ENCODE assay signal across 14 cellular contexts in genomic region chr10:80484677-80485409, GRCh38. TPM values are rescaled to one million over a fixed set of nuclear protein-coding genes. Genes with fewer than 3 reads are reported as not detected.
DNase-seq lines count a peak whose midpoint lies in the region; ATAC-seq, FAIRE-seq and TF ChIP-seq lines count a peak whose summit lies in the region.
"Had no signal": no experiment of that assay in that cellular context is flagged by ENCODE, and none has a peak within 500 bp of the region (broad histone marks: within the 10 kb centered on the region; RNA-seq: fewer than 3 reads in every experiment).

No MANE protein-coding gene starts in this region.

- dilution Hi-C loops in endothelial cell of umbilical vein (cut with MboI; ENCODE audit: extremely low pct_ligation_motif_present, low sequenced_read_pairs), result no loop called here

- CTCF ChIA-PET in endothelial cell of umbilical vein (lab: Charles Lee), result interaction anchor here (0.8 to 2.2 kb wide), 6 partner anchors 10 to 21 kb away, joined by 3 to 13 read pairs (median 6); no protein-coding TSS in a partner anchor

- no TSS peak for BruUV-seq in endothelial cell of umbilical vein (replicated peaks; lab: Mats Ljungman, UMichigan)

- peaks cover 71% of the 10 kb centered on the region for H3K4me1 Mint-ChIP-seq in activated CD4-positive, alpha-beta T cell treated with anti-CD3 and anti-CD28 coated beads, Interleukin-2, amount 10 ng/mL, durations not matched to agents 24 days and 14 days
- peaks cover 72% of the 10 kb centered on the region for H3K4me1 Mint-ChIP-seq in T-helper 2 cell treated with Interferon-gamma antibody and Interleukin-4, amounts not matched to agents 5 μg/mL and 100 μg/mL, for 36 hours (ENCODE audit: low read depth)
- H3K4me1 Mint-ChIP-seq in stimulated activated effector memory CD8-positive, alpha-beta T cell treated with anti-CD3 and anti-CD28 coated beads, Interleukin-12 subunit alpha, Interleukin-12 subunit beta, amount 100 ng/mL, for 72 hours, result peaks cover 70% of the 10 kb centered on the region

- no peak overlapping the region for H3K4me2 ChIP-seq in endothelial cell of umbilical vein (ENCODE audit: insufficient read depth, low read length)

- H3K36me3 ChIP-seq in endothelial cell of umbilical vein (ENCODE audit: control insufficient read depth in 2 of 2, extremely low read depth in 1 of 2, insufficient read depth in 2 of 2, low read length in 2 of 2) (peaks cover 10 to 17% of the 10 kb centered on the region in 2 experiments), tibial artery (peaks cover 0 to 8% (median 7%) of the 10 kb centered on the region in 3 donors)

- H3K9me1 ChIP-seq in endothelial cell of umbilical vein (replicated peaks; ENCODE audit: control insufficient read depth, extremely low read depth, insufficient read depth, low read length), result no peaks in the 10 kb centered on the region

- no peak overlapping the region for H3K27ac ChIP-seq in endothelial cell of umbilical vein (ENCODE audit: insufficient read depth, low read depth, low read length)
- no peak overlapping the region for H3K27ac ChIP-seq in tibial artery
- H3K27ac ChIP-seq: cardiac muscle cell had no signal

- H3K27ac Mint-ChIP-seq in activated CD4-positive, alpha-beta T cell treated with anti-CD3 and anti-CD28 coated beads, Interleukin-2, amount 10 ng/mL, durations not matched to agents 24 days and 14 days, result peak overlapping the region; percentile 92
- peak overlapping the region; percentile 79 for H3K27ac Mint-ChIP-seq in T-helper 2 cell treated with Interferon-gamma antibody and Interleukin-4, amounts not matched to agents 5 μg/mL and 100 μg/mL, for 36 hours
- peak overlapping the region; percentile 94 for H3K27ac Mint-ChIP-seq in stimulated activated effector memory CD8-positive, alpha-beta T cell treated with anti-CD3 and anti-CD28 coated beads, Interleukin-12 subunit alpha, Interleukin-12 subunit beta, amount 100 ng/mL, for 72 hours

- H3K9ac ChIP-seq in endothelial cell of umbilical vein (replicated peaks; ENCODE audit: extremely low read depth, insufficient read depth, low read length), result no peak overlapping the region

- ATAC-seq in stimulated activated effector memory CD8-positive, alpha-beta T cell treated with anti-CD3 and anti-CD28 coated beads, Interleukin-12 subunit alpha, Interleukin-12 subunit beta, amount 100 ng/mL, for 72 hours, result peak; percentile 44
- no peak for ATAC-seq in HG03025 (IDR thresholded peaks at IDR 0.05; ENCODE audit: low FRiP score, unreplicated experiment)
- ATAC-seq: Panc1 had no signal

- peaks cover 99% of the 10 kb centered on the region for H3K79me2 ChIP-seq in endothelial cell of umbilical vein (ENCODE audit: control insufficient read depth, insufficient read depth, low read length)

- H3K27me3 ChIP-seq in endothelial cell of umbilical vein (ENCODE audit: control insufficient read depth in 2 of 2, insufficient read depth in 2 of 2, low read length in 2 of 2), result no peaks in the 10 kb centered on the region
- H3K27me3 ChIP-seq in tibial artery, result no peaks in the 10 kb centered on the region
- H3K27me3 ChIP-seq: cardiac muscle cell had no signal

- DNase-seq in activated CD4-positive, alpha-beta T cell treated with anti-CD3 and anti-CD28 coated beads, Interleukin-2, amount 10 ng/mL, durations not matched to agents 24 days and 14 days, result no peak
- DNase-seq in activated CD4-positive, alpha-beta T cell treated with anti-CD3 and anti-CD28 coated beads for 48 hours, result no peak
- no peak for DNase-seq in T-helper 2 cell treated with Interferon-gamma antibody and Interleukin-4, amounts not matched to agents 5 μg/mL and 100 μg/mL, for 36 hours (ENCODE audit: low spot score)
- DNase-seq in endothelial cell of umbilical vein (ENCODE audit: low read depth, low spot score) (no peak), mucosa of gallbladder (ENCODE audit: low spot score) (no peak), tibial artery (no peak)
- no peak for DNase-seq in stimulated activated effector memory CD8-positive, alpha-beta T cell treated with anti-CD3 and anti-CD28 coated beads, Interleukin-12 subunit alpha, Interleukin-12 subunit beta, amount 100 ng/mL, for 72 hours (ENCODE audit: low spot score in 2 of 2)
- DNase-seq: H7, NCI-H2227 treated with DMSO at 0.1 percent for 48 hours had no signal

- no peaks in the 10 kb centered on the region for H3K27me3 Mint-ChIP-seq in activated CD4-positive, alpha-beta T cell treated with anti-CD3 and anti-CD28 coated beads, Interleukin-2, amount 10 ng/mL, durations not matched to agents 24 days and 14 days
- no peaks in the 10 kb centered on the region for H3K27me3 Mint-ChIP-seq in T-helper 2 cell treated with Interferon-gamma antibody and Interleukin-4, amounts not matched to agents 5 μg/mL and 100 μg/mL, for 36 hours (ENCODE audit: low read depth)

- no peak for TF ChIP-seq POLR2A in endothelial cell of umbilical vein (IDR thresholded peaks at IDR 0.05; ENCODE audit: low read depth, low read length)

- peak; percentile 59 for FAIRE-seq in endothelial cell of umbilical vein (lab: Jason Lieb, UNC)
- FAIRE-seq: A204.1 had no signal

- no peaks in the 10 kb centered on the region for H3K9me3 Mint-ChIP-seq in activated CD4-positive, alpha-beta T cell treated with anti-CD3 and anti-CD28 coated beads, Interleukin-2, amount 10 ng/mL, durations not matched to agents 24 days and 14 days
- no peaks in the 10 kb centered on the region for H3K9me3 Mint-ChIP-seq in T-helper 2 cell treated with Interferon-gamma antibody and Interleukin-4, amounts not matched to agents 5 μg/mL and 100 μg/mL, for 36 hours
- no peaks in the 10 kb centered on the region for H3K9me3 Mint-ChIP-seq in stimulated activated effector memory CD8-positive, alpha-beta T cell treated with anti-CD3 and anti-CD28 coated beads, Interleukin-12 subunit alpha, Interleukin-12 subunit beta, amount 100 ng/mL, for 72 hours

- intact Hi-C loops in activated CD4-positive, alpha-beta T cell treated with anti-CD3 and anti-CD28 coated beads, Interleukin-2, amount 10 ng/mL, durations not matched to agents 24 days and 14 days (cut with micrococcal nuclease), result loop anchor here (1.0 kb wide), 2 partner anchors 8 to 13 kb away; no protein-coding TSS in a partner anchor
- intact Hi-C loops in endothelial cell of umbilical vein (cut with micrococcal nuclease) (loop anchor here (1.0 kb wide), 1 partner anchor 12 kb away; no protein-coding TSS in a partner anchor), tibial artery (cut with DNase I; ENCODE audit: low total_unique reads) (no loop called here)

- H3K9me3 ChIP-seq in endothelial cell of umbilical vein (replicated peaks; ENCODE audit: control insufficient read depth, insufficient read depth, low read length) (no peaks in the 10 kb centered on the region), tibial artery (no peaks in the 10 kb centered on the region)

- peak overlapping the region; percentile 79 for H3K4me3 Mint-ChIP-seq in activated CD4-positive, alpha-beta T cell treated with anti-CD3 and anti-CD28 coated beads, Interleukin-2, amount 10 ng/mL, durations not matched to agents 24 days and 14 days
- H3K4me3 Mint-ChIP-seq in T-helper 2 cell treated with Interferon-gamma antibody and Interleukin-4, amounts not matched to agents 5 μg/mL and 100 μg/mL, for 36 hours, result peak overlapping the region; percentile 86
- H3K4me3 Mint-ChIP-seq in stimulated activated effector memory CD8-positive, alpha-beta T cell treated with anti-CD3 and anti-CD28 coated beads, Interleukin-12 subunit alpha, Interleukin-12 subunit beta, amount 100 ng/mL, for 72 hours, result peak overlapping the region; percentile 67

- TF ChIP-seq CTCF in endothelial cell of umbilical vein (IDR thresholded peaks at IDR 0.05; ENCODE audit: extremely low read depth in 1 of 2, insufficient read depth in 1 of 2, low read depth in 1 of 2, low read length in 2 of 2) (no peak), tibial artery (IDR thresholded peaks at IDR 0.05) (no peak)

- H3K4me1 ChIP-seq in endothelial cell of umbilical vein (ENCODE audit: control insufficient read depth, extremely low read depth, insufficient read depth, low read length), result peaks cover 32% of the 10 kb centered on the region
- H3K4me1 ChIP-seq in tibial artery, result peaks cover 0 to 39% (median 10%) of the 10 kb centered on the region in 4 donors

- H2AFZ ChIP-seq in endothelial cell of umbilical vein (ENCODE audit: low read depth, low read length), result no peak overlapping the region

- H3K36me3 Mint-ChIP-seq in activated CD4-positive, alpha-beta T cell treated with anti-CD3 and anti-CD28 coated beads, Interleukin-2, amount 10 ng/mL, durations not matched to agents 24 days and 14 days (ENCODE audit: low read depth), result peaks cover 40% of the 10 kb centered on the region
- peaks cover 60% of the 10 kb centered on the region for H3K36me3 Mint-ChIP-seq in T-helper 2 cell treated with Interferon-gamma antibody and Interleukin-4, amounts not matched to agents 5 μg/mL and 100 μg/mL, for 36 hours (ENCODE audit: low read depth)
- H3K36me3 Mint-ChIP-seq in stimulated activated effector memory CD8-positive, alpha-beta T cell treated with anti-CD3 and anti-CD28 coated beads, Interleukin-12 subunit alpha, Interleukin-12 subunit beta, amount 100 ng/mL, for 72 hours, result peaks cover 38% of the 10 kb centered on the region

- POLR2A ChIA-PET in endothelial cell of umbilical vein (lab: Charles Lee), result no interaction called here

- H4K20me1 ChIP-seq in endothelial cell of umbilical vein (replicated peaks; ENCODE audit: control insufficient read depth, extremely low read depth, insufficient read depth, low read length), result peaks cover 20% of the 10 kb centered on the region

- H3K4me3 ChIP-seq in endothelial cell of umbilical vein (replicated peaks in 1 of 3; ENCODE audit: insufficient read depth in 1 of 3, low read depth in 1 of 3, low read length in 3 of 3) (no peak overlapping the region), tibial artery (no peak overlapping the region)
- H3K4me3 ChIP-seq: cardiac muscle cell had no signal

RNA-seq across cellular contexts. Expression of gene TSPAN14, which starts 30.7 kb away (rescaled TPM):
- 57.8 and 61.7 TPM in 2 replicates for total RNA-seq in activated CD4-positive, alpha-beta T cell treated with anti-CD3 and anti-CD28 coated beads, Interleukin-2, amount 10 ng/mL, durations not matched to agents 24 days and 14 days
- total RNA-seq in endothelial cell of umbilical vein (237 and 242 TPM in 2 replicates), mucosa of gallbladder (124 TPM)
- polyA plus RNA-seq in endothelial cell of umbilical vein, result 210 and 211 TPM in 2 replicates
- polyA plus RNA-seq in endothelial cell of umbilical vein (2011; cell fraction: cytosol; rRNA removed), result 175 and 189 TPM in 2 replicates
- polyA plus RNA-seq in endothelial cell of umbilical vein (2011; cell fraction: nucleus; rRNA removed), result 188 and 193 TPM in 2 replicates
- polyA plus RNA-seq in endothelial cell of umbilical vein (2012), result 199 and 207 TPM in 2 replicates
- polyA minus RNA-seq in endothelial cell of umbilical vein, result 175 and 203 TPM in 2 replicates
- 8.0 TPM for polyA minus RNA-seq in endothelial cell of umbilical vein (2011; cell fraction: cytosol; rRNA and poly(A)+ RNA removed)
- polyA minus RNA-seq in endothelial cell of umbilical vein (2011; cell fraction: nucleus; rRNA and poly(A)+ RNA removed), result 82.2 and 84.2 TPM in 2 replicates

RNA-seq across cellular contexts. Expression of gene SH2D4B, which starts 52.9 kb away (rescaled TPM):
- total RNA-seq in activated CD4-positive, alpha-beta T cell treated with anti-CD3 and anti-CD28 coated beads, Interleukin-2, amount 10 ng/mL, durations not matched to agents 24 days and 14 days, result 0.19 and 0.23 TPM in 2 replicates
- total RNA-seq in endothelial cell of umbilical vein, result not detected in 2 replicates
- not detected in 2 replicates for polyA plus RNA-seq in endothelial cell of umbilical vein
- not detected in 2 replicates for polyA plus RNA-seq in endothelial cell of umbilical vein (2011; cell fraction: cytosol; rRNA removed)
- 0.04 and 0.08 TPM in 2 replicates for polyA plus RNA-seq in endothelial cell of umbilical vein (2011; cell fraction: nucleus; rRNA removed)
- not detected in 2 replicates for polyA plus RNA-seq in endothelial cell of umbilical vein (2012)
- polyA minus RNA-seq in endothelial cell of umbilical vein, result 0.07 TPM in 1 of 2 replicates, not detected in the other
- polyA minus RNA-seq in endothelial cell of umbilical vein (2011; cell fraction: cytosol; rRNA and poly(A)+ RNA removed), result not detected
- 0.14 TPM in 2 replicates for polyA minus RNA-seq in endothelial cell of umbilical vein (2011; cell fraction: nucleus; rRNA and poly(A)+ RNA removed)
- not detected for total RNA-seq in mucosa of gallbladder
- total RNA-seq: cardiac muscle cell, H7 had no signal
- polyA plus RNA-seq: cardiac muscle cell, urinary bladder had no signal
